9 cellular contexts compared by ENCODE assay signal in genomic region chr13:94416454-94417080, GRCh38.
A peak's percentile ranks its signal among the peaks of the same experiment; 100 is the strongest.
DNase-seq lines count a peak whose midpoint lies in the region; ATAC-seq and TF ChIP-seq lines count a peak whose summit lies in the region.
"Had no signal": no experiment of that assay in that cellular context is flagged by ENCODE, and none has a peak within 500 bp of the region (broad histone marks: within the 10 kb centered on the region; RNA-seq: fewer than 3 reads in every experiment).

No MANE protein-coding gene starts in this region.

- no peaks in the 10 kb centered on the region for H3K27me3 ChIP-seq in trophoblast cell (ENCODE audit: insufficient read depth, low read length)

- no peak overlapping the region for H3K27ac ChIP-seq in trophoblast cell (ENCODE audit: low read depth, low read length)

- H3K4me3 ChIP-seq in cardiac fibroblast (replicated peaks in 1 of 2; ENCODE audit: low read depth in 2 of 2, low read length in 2 of 2) (no peak overlapping the region), trophoblast cell (ENCODE audit: low read depth, low read length) (no peak overlapping the region)

- no peak overlapping the region for H3K4me2 ChIP-seq in trophoblast cell (ENCODE audit: low read length)

- H3K79me1 ChIP-seq in trophoblast cell (ENCODE audit: low read length) = no peaks in the 10 kb centered on the region

- H4K8ac ChIP-seq in trophoblast cell (ENCODE audit: low read depth, low read length) = no peak overlapping the region

- no CpG with 5 or more reads among the region's 7 CpGs for WGBS in trophoblast cell (ENCODE audit: extremely low coverage, insufficient coverage, insufficient read length)

- TF ChIP-seq CTCF in cardiac fibroblast (IDR thresholded peaks at IDR 0.05; ENCODE audit: low read depth, low read length) = peak; percentile 44

- H3K18ac ChIP-seq in trophoblast cell (ENCODE audit: low read length) = no peak overlapping the region

- ATAC-seq in GM19324 (IDR thresholded peaks at IDR 0.05; ENCODE audit: low FRiP score, unreplicated experiment) = no peak

- H2BK5ac ChIP-seq in trophoblast cell (ENCODE audit: low read depth, low read length, poor library complexity) = no peak overlapping the region

- H2AK5ac ChIP-seq in trophoblast cell (ENCODE audit: low read length) = no peak overlapping the region

- H2BK12ac ChIP-seq in trophoblast cell (ENCODE audit: low read length) = no peak overlapping the region

- no peak overlapping the region for H4K91ac ChIP-seq in trophoblast cell (ENCODE audit: low read depth, low read length)

- no peak overlapping the region for H3K23ac ChIP-seq in trophoblast cell (ENCODE audit: low read length)

- H3K9ac ChIP-seq in trophoblast cell (ENCODE audit: low read length) = no peak overlapping the region

- no peak overlapping the region for H4K12ac ChIP-seq in trophoblast cell (ENCODE audit: low read depth, low read length)

- DNase-seq in SIG-M5 treated with dmso at 0.1 percent for 504 hours (lab: John Stamatoyannopoulos, UW; ENCODE audit: unreplicated experiment) (peak; percentile 34), SIG-M5 (lab: John Stamatoyannopoulos, UW) (no peak), NCI-H1694 treated with DMSO at 0.1 percent for 48 hours (lab: John Stamatoyannopoulos, UW) (peak; percentile 12), cardiac fibroblast (ENCODE audit: low read depth in 2 of 2) (peak; percentile 25 to 28), trophoblast cell (peak; percentile 40 to 56), GM19238 (ENCODE audit: insufficient read length, low spot score) (no peak), GM03348 (ENCODE audit: low spot score) (no peak)
- DNase-seq: activated B cell treated with CpG ODN at 0.5 μM for 24 hours had no signal

- no peaks in the 10 kb centered on the region for H3K36me3 ChIP-seq in trophoblast cell (ENCODE audit: control insufficient read depth in 1 of 2, insufficient read depth in 2 of 2, low read length in 2 of 2)

- no peaks in the 10 kb centered on the region for H3K79me2 ChIP-seq in trophoblast cell (ENCODE audit: control insufficient read depth, insufficient read depth, low read length, poor library complexity)

- no peaks in the 10 kb centered on the region for H3K4me1 ChIP-seq in trophoblast cell (ENCODE audit: control insufficient read depth in 1 of 2, insufficient read depth in 2 of 2, low read length in 2 of 2)

- H3K9me3 ChIP-seq in trophoblast cell (ENCODE audit: insufficient read depth, low read depth, low read length) = peaks cover 2% of the 10 kb centered on the region

- no peak overlapping the region for H3K14ac ChIP-seq in trophoblast cell (ENCODE audit: low read length)

- H2AFZ ChIP-seq in trophoblast cell (ENCODE audit: insufficient read depth, low read length, poor library complexity) = no peak overlapping the region

- H2BK120ac ChIP-seq in trophoblast cell (ENCODE audit: insufficient read depth, low read length, poor library complexity) = no peak overlapping the region

- H3K4ac ChIP-seq in trophoblast cell (ENCODE audit: low read depth, low read length) = no peak overlapping the region

Comparison
In these comparisons a context has a peak if more than half of its experiments do, and no peak if none do; other contexts are left out.
1. DNase-seq: peak in SIG-M5 treated with dmso at 0.1 percent for 504 hours (single experiment), NCI-H1694 treated with DMSO at 0.1 percent for 48 hours (single experiment), cardiac fibroblast (2 of 2) and trophoblast cell (2 of 2); none in SIG-M5 (single experiment), GM19238 (single experiment) and GM03348 (single experiment).